ENCODE assay signal across 9 cellular contexts in the genomic region with DNA sequence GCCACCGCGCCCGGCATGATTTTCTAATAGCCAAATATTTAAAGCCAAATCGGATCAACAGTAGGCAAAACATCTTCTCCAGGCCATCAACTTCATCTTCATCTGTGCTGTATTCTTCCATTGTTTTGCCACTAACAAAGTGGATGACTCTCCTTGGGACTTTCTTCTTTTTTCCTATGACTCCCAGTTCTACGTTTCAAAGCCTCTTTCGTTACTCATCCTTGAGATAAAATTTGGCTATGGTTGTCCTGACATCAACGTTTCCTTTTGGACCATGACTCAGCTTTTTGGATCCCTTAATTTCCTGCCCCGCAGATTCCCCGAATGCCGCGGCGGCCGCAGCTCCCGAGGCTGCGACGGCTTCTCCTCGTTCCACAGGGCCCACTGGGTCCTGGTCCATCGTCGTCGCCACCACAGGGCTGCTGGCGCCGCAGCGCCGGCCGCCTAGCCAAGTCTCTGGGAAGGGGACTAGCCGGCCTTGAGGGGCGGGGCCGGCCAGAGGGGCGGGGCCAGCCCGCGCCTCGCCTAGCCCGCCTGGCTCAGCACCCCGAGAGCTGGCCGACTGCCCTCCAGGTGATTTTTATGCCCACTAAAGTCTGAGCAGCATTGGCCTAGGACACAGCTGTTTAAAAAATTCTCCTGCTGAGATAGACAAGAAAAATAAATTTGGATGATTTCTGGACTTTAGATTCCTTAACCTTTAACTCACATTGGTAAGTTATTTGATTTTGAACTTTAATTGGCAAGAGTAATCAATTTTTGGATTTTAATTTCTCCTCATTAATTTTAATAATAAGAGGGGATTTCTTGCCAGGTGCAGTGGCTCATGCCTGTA.
DNase-seq lines count a peak whose midpoint lies in the region; ATAC-seq, FAIRE-seq and TF ChIP-seq lines count a peak whose summit lies in the region.
"Had no signal": no experiment of that assay in that cellular context is flagged by ENCODE, and none has a peak within 500 bp of the region (broad histone marks: within the 10 kb centered on the region; RNA-seq: fewer than 3 reads in every experiment).

No MANE protein-coding gene starts in this region.

- peak overlapping the region; percentile 92 for H3K27ac Mint-ChIP-seq in osteocyte (ENCODE audit: unreplicated experiment)

- no peaks in the 10 kb centered on the region for H3K27me3 ChIP-seq in heart right ventricle

- H3K4me3 ChIP-seq in heart right ventricle, result peak overlapping the region in 9 of 10 donors; percentile 12 to 48 (median 46)
- H3K4me3 ChIP-seq: SK-N-MC had no signal

- peak; percentile 95 to 99 (median 98) for ATAC-seq in heart right ventricle
- ATAC-seq in GM19351 (IDR thresholded peaks at IDR 0.05; ENCODE audit: unreplicated experiment), result no peak

- H3K4me3 Mint-ChIP-seq in osteocyte (ENCODE audit: unreplicated experiment), result peak overlapping the region; percentile 73

- H3K4me1 Mint-ChIP-seq in osteocyte (ENCODE audit: unreplicated experiment), result peaks cover 53% of the 10 kb centered on the region

- peaks cover 6% of the 10 kb centered on the region for H3K36me3 Mint-ChIP-seq in osteocyte (ENCODE audit: unreplicated experiment)

- H3K27me3 Mint-ChIP-seq in osteocyte (ENCODE audit: unreplicated experiment), result no peaks in the 10 kb centered on the region

- intact Hi-C loops in heart right ventricle (cut with DNase I), result loop anchor here in 2 of 10 donors (10.0 kb wide), 2 partner anchors 105 to 235 kb away; no protein-coding TSS in a partner anchor

- FAIRE-seq in H54 (lab: Jason Lieb, UNC), result peak; percentile 88

- TF ChIP-seq POLR2A in H54 (IDR thresholded peaks at IDR 0.05; ENCODE audit: low read depth, low read length), result peak; percentile 38; the same call in 1 of the 2 replicates

- 10 to 11% methylated on average over 35 of the region's 35 CpGs for WGBS in heart right ventricle, 2 donors

- peak in 1 of 9 donors; percentile 8 for TF ChIP-seq CTCF in heart right ventricle (IDR thresholded peaks at IDR 0.05)
- no peak for TF ChIP-seq CTCF in osteocyte (IDR thresholded peaks at IDR 0.05)

- DNase-seq in DMS153 treated with DMSO at 0.1 percent for 48 hours (lab: John Stamatoyannopoulos, UW; ENCODE audit: unreplicated experiment) (peak; percentile 9), H54 (ENCODE audit: insufficient read length, low spot score) (peak; percentile 78), NCI-H748 treated with DMSO at 0.1 percent for 48 hours (lab: John Stamatoyannopoulos, UW) (peak; percentile 17), amniotic stem cell (lab: John Stamatoyannopoulos, UW) (peak; percentile 84), heart right ventricle (peak; percentile 75 to 82), osteocyte (ENCODE audit: extremely low spot score, unreplicated experiment) (peak; percentile 87), NCI-H345 treated with DMSO at 0.1 percent for 48 hours (lab: John Stamatoyannopoulos, UW; ENCODE audit: unreplicated experiment) (no peak)

- H3K36me3 ChIP-seq in heart right ventricle, result no peaks in the 10 kb centered on the region

- peaks cover 0 to 14% (median 10%) of the 10 kb centered on the region in 11 donors for H3K9me3 ChIP-seq in heart right ventricle

- H3K4me1 ChIP-seq in heart right ventricle, result peaks cover 0 to 14% (median 10%) of the 10 kb centered on the region in 9 donors

- peaks cover 9% of the 10 kb centered on the region for H3K9me3 Mint-ChIP-seq in osteocyte (ENCODE audit: unreplicated experiment)

- peak overlapping the region in 9 of 10 donors; percentile 61 to 85 (median 79) for H3K27ac ChIP-seq in heart right ventricle
- H3K27ac ChIP-seq: SK-N-MC had no signal
